15 cellular contexts compared by ENCODE assay signal in genomic region chr6:3664641-3665041, GRCh38.
DNase-seq lines count a peak whose midpoint lies in the region; ATAC-seq, FAIRE-seq and TF ChIP-seq lines count a peak whose summit lies in the region.
"Had no signal": no experiment of that assay in that cellular context is flagged by ENCODE, and none has a peak within 500 bp of the region (broad histone marks: within the 10 kb centered on the region; RNA-seq: fewer than 3 reads in every experiment).

No MANE protein-coding gene starts in this region.

- H3K36me3 ChIP-seq in IMR-90 (ENCODE audit: control insufficient read depth, insufficient read depth, low read length) (no peaks in the 10 kb centered on the region), esophagus muscularis mucosa (no peaks in the 10 kb centered on the region)
- H3K36me3 ChIP-seq: colonic mucosa, upper lobe of left lung had no signal

- no peak overlapping the region for H2BK20ac ChIP-seq in IMR-90 (ENCODE audit: low read depth, low read length)

- no peak overlapping the region for H2AK5ac ChIP-seq in IMR-90 (ENCODE audit: low read depth, low read length)

- FAIRE-seq in A549 (lab: Jason Lieb, UNC): no peak
- FAIRE-seq: keratinocyte had no signal

- TF ChIP-seq RAD21 in A549 (conservative IDR thresholded peaks at IDR 0.05 in 1 of 2, IDR thresholded peaks at IDR 0.05 in 1 of 2): no peak
- no peak for TF ChIP-seq RAD21 in IMR-90 (IDR thresholded peaks at IDR 0.05; ENCODE audit: low read length)

- no peak overlapping the region for H2AFZ ChIP-seq in IMR-90 (replicated peaks; ENCODE audit: low read length, poor library complexity)

- H2BK120ac ChIP-seq in IMR-90 (ENCODE audit: low read depth, low read length): no peak overlapping the region

- in situ Hi-C loops in IMR-90 (cut with MboI; ENCODE audit: low sequenced_read_pairs): no loop called here

- H3K27me3 Mint-ChIP-seq in nephron progenitor cell (ENCODE audit: low read depth, poor library complexity): peaks cover 9% of the 10 kb centered on the region
- H3K27me3 Mint-ChIP-seq: activated naive CD8-positive, alpha-beta T cell had no signal

- H2AK9ac ChIP-seq in IMR-90 (replicated peaks; ENCODE audit: low read depth, low read length, poor library complexity): no peak overlapping the region

- peak overlapping the region; percentile 4; the same call in 1 of the 3 replicates for H3K4me2 ChIP-seq in A549
- peak overlapping the region; percentile 71 for H3K4me2 ChIP-seq in IMR-90 (ENCODE audit: low read depth, low read length)

- CTCF ChIA-PET in A549 (lab: Yijun Ruan, JAX) (no interaction called here), IMR-90 (lab: Yijun Ruan, JAX) (no interaction called here)

- no peak for TF ChIP-seq CTCF in A549 (IDR thresholded peaks at IDR 0.05)
- no peak for TF ChIP-seq CTCF in IMR-90 (conservative IDR thresholded peaks at IDR 0.05; ENCODE audit: low read depth, low read length)
- no peak for TF ChIP-seq CTCF in esophagus muscularis mucosa (IDR thresholded peaks at IDR 0.05)
- no peak for TF ChIP-seq CTCF in nephron progenitor cell (IDR thresholded peaks at IDR 0.05)

- H2BK15ac ChIP-seq in IMR-90 (ENCODE audit: low read depth, low read length): no peak overlapping the region

- BruUV-seq in IMR-90 (replicated peaks; lab: Mats Ljungman, UMichigan): no TSS peak

- intact Hi-C loops in IMR-90 (cut with micrococcal nuclease): no loop called here
- intact Hi-C loops in esophagus muscularis mucosa (cut with DNase I): no loop called here

- no peaks in the 10 kb centered on the region for H3K9me1 ChIP-seq in IMR-90 (ENCODE audit: insufficient read depth, low read length)

- H3K14ac ChIP-seq in IMR-90 (replicated peaks; ENCODE audit: low read depth, low read length): no peak overlapping the region

- peaks cover 15% of the 10 kb centered on the region for H3K4me1 ChIP-seq in A549
- H3K4me1 ChIP-seq in IMR-90 (ENCODE audit: control insufficient read depth, insufficient read depth, low read length): peaks cover 6% of the 10 kb centered on the region
- H3K4me1 ChIP-seq in esophagus muscularis mucosa: peaks cover 8 to 30% (median 25%) of the 10 kb centered on the region in 4 donors
- H3K4me1 ChIP-seq: colonic mucosa had no signal

- no peak overlapping the region for H2BK5ac ChIP-seq in IMR-90 (ENCODE audit: low read depth, low read length, poor library complexity, severe bottlenecking)

- peak overlapping the region; percentile 93 for H3K27ac Mint-ChIP-seq in nephron progenitor cell
- H3K27ac Mint-ChIP-seq: activated B cell treated with CpG ODN at 0.5 μM for 24 hours; activated naive CD8-positive, alpha-beta T cell had no signal

- dilution Hi-C loops in IMR-90 (cut with HindIII; ENCODE audit: low sequenced_read_pairs, unreplicated experiment): no loop called here

- H4K5ac ChIP-seq in IMR-90 (ENCODE audit: low read depth, low read length): no peak overlapping the region

- H3K4ac ChIP-seq in IMR-90 (ENCODE audit: low read depth, low read length): no peak overlapping the region

- H3K27me3 ChIP-seq in IMR-90 (ENCODE audit: control insufficient read depth, insufficient read depth, low read length) (peaks cover 35% of the 10 kb centered on the region), esophagus muscularis mucosa (no peaks in the 10 kb centered on the region)
- H3K27me3 ChIP-seq: colonic mucosa, upper lobe of left lung had no signal

- peak overlapping the region; percentile 51 for H3K4me3 Mint-ChIP-seq in nephron progenitor cell
- H3K4me3 Mint-ChIP-seq: activated B cell treated with CpG ODN at 0.5 μM for 24 hours; activated naive CD8-positive, alpha-beta T cell had no signal

- TF ChIP-seq POLR2A in A549 (IDR thresholded peaks at IDR 0.05; ENCODE audit: low read length): no peak
- no peak for TF ChIP-seq POLR2A in IMR-90 (IDR thresholded peaks at IDR 0.05; ENCODE audit: low read depth, low read length)
- TF ChIP-seq POLR2A in esophagus muscularis mucosa (IDR thresholded peaks at IDR 0.05; ENCODE audit: low read depth): no peak

- no peak overlapping the region for H3K4me3 ChIP-seq in A549
- H3K4me3 ChIP-seq in IMR-90 (ENCODE audit: insufficient read depth, low read depth, low read length): no peak overlapping the region
- H3K4me3 ChIP-seq in esophagus muscularis mucosa: no peak overlapping the region
- H3K4me3 ChIP-seq: colonic mucosa, upper lobe of left lung had no signal

- WGBS in A549 (ENCODE audit: missing lambda C conversion rate): 66% methylated on average over 8 of the region's 8 CpGs
- WGBS in IMR-90 (ENCODE audit: extremely low coverage in 2 of 2, insufficient read length in 1 of 2), 2 experiments: 52% methylated on average over 5 of the region's 8 CpGs; no CpG with 5 or more reads in 1 of the 2 experiments
- WGBS in esophagus muscularis mucosa: 70% methylated on average over 8 of the region's 8 CpGs

- H3K56ac ChIP-seq in IMR-90 (ENCODE audit: extremely low read depth, insufficient read depth, low read length): no peak overlapping the region

- H3K27ac ChIP-seq in A549 (no peak overlapping the region), IMR-90 (ENCODE audit: insufficient read depth, low read length) (no peak overlapping the region), esophagus muscularis mucosa (replicated peaks in 1 of 4) (peak overlapping the region in 3 of 4 donors; percentile 12 to 54 (median 36))
- H3K27ac ChIP-seq: colonic mucosa, upper lobe of left lung had no signal

- peaks cover 33% of the 10 kb centered on the region for H3K9me3 Mint-ChIP-seq in nephron progenitor cell

- no peak overlapping the region; the same call in 1 of the 2 replicates for H3K18ac ChIP-seq in IMR-90 (ENCODE audit: low read depth, low read length)

- no peak overlapping the region for H4K8ac ChIP-seq in IMR-90 (ENCODE audit: low read depth in 2 of 2, low read length in 2 of 2)

- no peaks in the 10 kb centered on the region for H3K79me1 ChIP-seq in IMR-90 (ENCODE audit: low read depth in 1 of 2, low read length in 2 of 2)

- DNase-seq in A549 (ENCODE audit: low read depth in 1 of 2, low spot score in 1 of 2) (peak in 1 of 2 experiments; percentile 10), IMR-90 (peak; percentile 31), esophagus muscularis mucosa (ENCODE audit: extremely low spot score) (peak; percentile 19), nephron progenitor cell (peak; percentile 23), hepatic stellate cell (ENCODE audit: low spot score) (no peak), NCI-H146 treated with DMSO at 0.1 percent for 48 hours (lab: John Stamatoyannopoulos, UW; ENCODE audit: unreplicated experiment) (no peak), inferior parietal cortex (ENCODE audit: extremely low spot score) (no peak)
- DNase-seq in activated CD4-positive, alpha-beta T cell treated with anti-CD3 and anti-CD28 coated beads for 4 hours: no peak
- DNase-seq: activated B cell treated with CpG ODN at 0.5 μM for 24 hours, colonic mucosa, DMS53, NCI-H2171, upper lobe of left lung had no signal

- TF ChIP-seq EP300 in A549 (IDR thresholded peaks at IDR 0.05): no peak
- TF ChIP-seq EP300 in esophagus muscularis mucosa (IDR thresholded peaks at IDR 0.05): no peak

- no peak overlapping the region for H3K9ac ChIP-seq in IMR-90 (ENCODE audit: low read depth, low read length)

- H3K36me3 Mint-ChIP-seq in nephron progenitor cell (ENCODE audit: low read depth): peaks cover 18% of the 10 kb centered on the region

- POLR2A ChIA-PET in A549 (lab: Yijun Ruan, JAX): no interaction called here
- POLR2A ChIA-PET in IMR-90 (lab: Charles Lee; ENCODE audit: unreplicated experiment): no interaction called here

- peak in 1 of 2 experiments; percentile 65; a peak in 3 of 6 replicates for ATAC-seq in A549
- peak; percentile 87 for ATAC-seq in IMR-90 (ENCODE audit: low read depth)

- H4K91ac ChIP-seq in IMR-90 (ENCODE audit: insufficient read depth, low read depth, low read length): no peak overlapping the region

- no peak overlapping the region for H3K23ac ChIP-seq in IMR-90 (ENCODE audit: low read depth, low read length)

- H3K9me3 ChIP-seq in A549 (peaks cover 4% of the 10 kb centered on the region; the same call in 1 of the 3 replicates), IMR-90 (ENCODE audit: control insufficient read depth, insufficient read depth, low read length) (peaks cover 2% of the 10 kb centered on the region; the same call in 1 of the 2 replicates), esophagus muscularis mucosa (peaks cover 0 to 8% (median 0%) of the 10 kb centered on the region in 4 donors)
- H3K9me3 ChIP-seq: colonic mucosa had no signal

- peaks cover 41% of the 10 kb centered on the region for H3K4me1 Mint-ChIP-seq in nephron progenitor cell
- H3K4me1 Mint-ChIP-seq: activated B cell treated with CpG ODN at 0.5 μM for 24 hours had no signal

- no peaks in the 10 kb centered on the region for H4K20me1 ChIP-seq in IMR-90 (ENCODE audit: insufficient read depth, low read length)

TF ChIP-seq in A549, 52 proteins besides CTCF, POLR2A, EP300 and RAD21:
- TF ChIP-seq CHD2 (IDR thresholded peaks at IDR 0.05; ENCODE audit: low read length, partially characterized antibody) (no peak), GATA3 (IDR thresholded peaks at IDR 0.05; ENCODE audit: borderline replicate concordance) (peak; percentile 36; the same call in 1 of the 2 replicates), CEBPB (IDR thresholded peaks at IDR 0.05) (peak in 1 of 2 experiments; percentile 37; a peak in 1 of 4 replicates), MAFK (IDR thresholded peaks at IDR 0.05; ENCODE audit: partially characterized antibody) (peak; percentile 45), RFX5 (IDR thresholded peaks at IDR 0.05) (no peak)

TF ChIP-seq in IMR-90, 13 proteins besides CTCF, POLR2A, EP300 and RAD21 (continues in another document):
- TF ChIP-seq RFX5 (IDR thresholded peaks at IDR 0.05; ENCODE audit: low read depth, low read length) (no peak), MAZ (IDR thresholded peaks at IDR 0.05; ENCODE audit: borderline replicate concordance, low read depth, low read length) (no peak), MXI1 (IDR thresholded peaks at IDR 0.05; ENCODE audit: borderline replicate concordance, low read depth, low read length) (no peak), MAFK (IDR thresholded peaks at IDR 0.05; ENCODE audit: low read depth, low read length) (no peak), CEBPB (IDR thresholded peaks at IDR 0.05; ENCODE audit: low read depth, low read length) (no peak), FOS (IDR thresholded peaks at IDR 0.05; ENCODE audit: low read depth, low read length) (no peak), SMC3 (IDR thresholded peaks at IDR 0.05; ENCODE audit: low read depth, low read length) (no peak), BHLHE40 (IDR thresholded peaks at IDR 0.05; ENCODE audit: low read depth, low read length) (no peak), ELK1 (IDR thresholded peaks at IDR 0.05; ENCODE audit: borderline replicate concordance, low read depth, low read length) (no peak), CHD1 (IDR thresholded peaks at IDR 0.05; ENCODE audit: low read depth, low read length) (no peak)

Comparison
In these comparisons a context has a peak if more than half of its experiments do, and no peak if none do; other contexts are left out.
1. DNase-seq: peak in IMR-90 (single experiment), esophagus muscularis mucosa (single experiment) and nephron progenitor cell (single experiment); none in hepatic stellate cell (single experiment), NCI-H146 treated with DMSO at 0.1 percent for 48 hours (single experiment), activated CD4-positive, alpha-beta T cell treated with anti-CD3 and anti-CD28 coated beads for 4 hours (0 of 2) and inferior parietal cortex (single experiment).
2. H3K27ac ChIP-seq: peak in esophagus muscularis mucosa (3 of 4); none in A549 (0 of 2) and IMR-90 (single experiment).